In the genomic region with DNA sequence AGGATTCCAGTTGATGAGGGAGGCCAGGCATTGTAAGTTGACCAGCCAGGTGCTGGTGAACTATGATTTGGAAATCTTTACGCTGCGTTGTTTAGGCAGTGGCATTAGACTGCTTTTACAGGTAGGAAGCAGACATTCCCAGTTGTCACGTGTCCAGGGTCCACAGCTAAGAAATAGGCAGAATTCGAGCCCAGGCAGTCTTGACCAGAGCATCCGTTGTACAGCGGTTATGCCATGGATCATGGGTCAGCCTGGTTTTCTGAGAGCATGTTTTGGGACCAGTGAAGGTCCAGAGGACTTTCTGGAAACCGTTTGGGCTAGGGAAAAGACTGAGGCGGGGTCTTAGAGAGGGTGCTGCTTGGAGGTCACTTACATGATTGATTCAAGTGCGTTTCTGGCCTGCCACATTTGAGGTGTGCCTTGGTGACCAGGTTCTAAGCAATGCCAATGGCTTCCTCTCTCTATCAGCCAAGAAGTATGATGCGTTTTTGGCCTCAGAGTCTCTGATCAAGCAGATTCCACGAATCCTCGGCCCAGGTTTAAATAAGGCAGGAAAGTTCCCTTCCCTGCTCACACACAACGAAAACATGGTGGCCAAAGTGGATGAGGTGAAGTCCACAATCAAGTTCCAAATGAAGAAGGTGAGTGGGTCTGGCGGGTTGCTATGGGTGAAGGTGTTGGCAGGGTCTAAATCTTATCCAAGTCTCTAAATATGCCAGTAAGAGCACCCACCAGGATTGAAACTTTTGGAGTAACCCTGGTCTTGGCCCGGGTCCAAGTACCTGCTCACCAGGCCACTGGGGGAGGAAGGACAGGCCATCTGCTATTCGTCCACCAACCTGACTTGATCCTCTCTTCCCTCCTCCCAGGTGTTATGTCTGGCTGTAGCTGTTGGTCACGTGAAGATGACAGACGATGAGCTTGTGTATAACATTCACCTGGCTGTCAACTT, we compare ENCODE assay signal across 9 cellular contexts. TPM values are rescaled to one million over a fixed set of nuclear protein-coding genes. Genes with fewer than 3 reads are reported as not detected.
DNase-seq lines count a peak whose midpoint lies in the region; ATAC-seq and TF ChIP-seq lines count a peak whose summit lies in the region.
"Had no signal": no experiment of that assay in that cellular context is flagged by ENCODE, and none has a peak within 500 bp of the region (broad histone marks: within the 10 kb centered on the region; RNA-seq: fewer than 3 reads in every experiment).

No MANE protein-coding gene starts in this region.

- H3K9me3 Mint-ChIP-seq in activated T-helper 2 cell treated with anti-CD3 and anti-CD28 coated beads, Interferon-gamma antibody, Interleukin-2, Interleukin-4, amounts not matched to agents 10 μg/mL and 5 μg/mL and 100 μg/mL, durations not matched to agents 14 hours and 24 hours and 36 hours, result no peaks in the 10 kb centered on the region

- 44 to 47% methylated on average over 18 of the region's 18 CpGs for WGBS in testis, 2 donors

- no peak for TF ChIP-seq POLR2A in testis (IDR thresholded peaks at IDR 0.05)

- peaks cover 24% of the 10 kb centered on the region for H3K4me1 Mint-ChIP-seq in activated T-helper 2 cell treated with anti-CD3 and anti-CD28 coated beads, Interferon-gamma antibody, Interleukin-2, Interleukin-4, amounts not matched to agents 10 μg/mL and 5 μg/mL and 100 μg/mL, durations not matched to agents 14 hours and 24 hours and 36 hours (ENCODE audit: low read depth)

- intact Hi-C loops in activated T-helper 2 cell treated with anti-CD3 and anti-CD28 coated beads, Interferon-gamma antibody, Interleukin-2, Interleukin-4, amounts not matched to agents 10 μg/mL and 5 μg/mL and 100 μg/mL, durations not matched to agents 14 hours and 24 hours and 36 hours (cut with micrococcal nuclease), result no loop called here
- intact Hi-C loops in testis (cut with DNase I; ENCODE audit: low total_unique reads), result no loop called here

- no peaks in the 10 kb centered on the region for H3K27me3 ChIP-seq in AG04450 (ENCODE audit: control insufficient read depth, insufficient read depth, low read length)
- H3K27me3 ChIP-seq in iPS-20b (ENCODE audit: insufficient read depth, low read length), result peaks cover 9% of the 10 kb centered on the region; the same call in 1 of the 2 replicates
- H3K27me3 ChIP-seq in testis, result no peaks in the 10 kb centered on the region

- POLR2A ChIA-PET in AG04450 (lab: Yijun Ruan, JAX), result interaction anchor here (1.0 to 2.7 kb wide), 6 partner anchors 20 to 152 kb away, joined by 3 to 13 read pairs (median 6); a partner anchor contains a TSS

- H3K27me3 Mint-ChIP-seq in activated T-helper 2 cell treated with anti-CD3 and anti-CD28 coated beads, Interferon-gamma antibody, Interleukin-2, Interleukin-4, amounts not matched to agents 10 μg/mL and 5 μg/mL and 100 μg/mL, durations not matched to agents 14 hours and 24 hours and 36 hours (ENCODE audit: low read depth), result no peaks in the 10 kb centered on the region

- H3K27ac ChIP-seq in AG04450 (ENCODE audit: low read depth, low read length) (peak overlapping the region; percentile 40), iPS-20b (ENCODE audit: low read length) (no peak overlapping the region), testis (peak overlapping the region in 1 of 2 donors; percentile 84)

- CTCF ChIA-PET in AG04450 (lab: Charles Lee), result interaction anchor here (0.6 to 1.1 kb wide), 3 partner anchors 8 to 128 kb away, joined by 3 to 4 read pairs (median 3); no protein-coding TSS in a partner anchor

- H3K4me1 ChIP-seq in iPS-20b (ENCODE audit: insufficient read depth, low read length), result peaks cover 2% of the 10 kb centered on the region; the same call in 1 of the 2 replicates
- peaks cover 29% of the 10 kb centered on the region for H3K4me1 ChIP-seq in testis

- TF ChIP-seq CTCF in AG04450 (IDR thresholded peaks at IDR 0.05; ENCODE audit: low read depth, low read length) (no peak), HFF-Myc (IDR thresholded peaks at IDR 0.05; ENCODE audit: low read depth, low read length, missing control alignments) (no peak), testis (IDR thresholded peaks at IDR 0.05) (no peak)

- H3K9me3 ChIP-seq in AG04450 (ENCODE audit: control insufficient read depth, insufficient read depth, low read length), result no peaks in the 10 kb centered on the region; the same call in 1 of the 2 replicates
- H3K9me3 ChIP-seq in iPS-20b (ENCODE audit: insufficient read depth, low read depth, low read length), result no peaks in the 10 kb centered on the region
- no peaks in the 10 kb centered on the region for H3K9me3 ChIP-seq in testis

- H3K4me3 ChIP-seq in AG04450 (ENCODE audit: low read depth, low read length), result peak overlapping the region; percentile 93
- H3K4me3 ChIP-seq in HFF-Myc (replicated peaks; ENCODE audit: low read depth, low read length), result peak overlapping the region; percentile 90
- peak overlapping the region; percentile 90 for H3K4me3 ChIP-seq in iPS-20b (ENCODE audit: low read length)
- peak overlapping the region; percentile 73 to 87 for H3K4me3 ChIP-seq in testis

- peak overlapping the region; percentile 87 for H3K27ac Mint-ChIP-seq in activated T-helper 2 cell treated with anti-CD3 and anti-CD28 coated beads, Interferon-gamma antibody, Interleukin-2, Interleukin-4, amounts not matched to agents 10 μg/mL and 5 μg/mL and 100 μg/mL, durations not matched to agents 14 hours and 24 hours and 36 hours

- DNase-seq in AG04450 (ENCODE audit: low read depth, low spot score), result no peak
- no peak for DNase-seq in HFF-Myc (ENCODE audit: extremely low read depth, low read depth)
- DNase-seq in activated T-helper 2 cell treated with anti-CD3 and anti-CD28 coated beads, Interferon-gamma antibody, Interleukin-2, Interleukin-4, amounts not matched to agents 10 μg/mL and 5 μg/mL and 100 μg/mL, durations not matched to agents 14 hours and 24 hours and 36 hours (ENCODE audit: low spot score), result no peak
- DNase-seq in testis, result no peak
- no peak for DNase-seq in putamen (ENCODE audit: low spot score)

- peaks cover 74% of the 10 kb centered on the region for H3K36me3 Mint-ChIP-seq in activated T-helper 2 cell treated with anti-CD3 and anti-CD28 coated beads, Interferon-gamma antibody, Interleukin-2, Interleukin-4, amounts not matched to agents 10 μg/mL and 5 μg/mL and 100 μg/mL, durations not matched to agents 14 hours and 24 hours and 36 hours (ENCODE audit: low read depth)

- H3K36me3 ChIP-seq in iPS-20b (ENCODE audit: insufficient read depth, low read depth, low read length), result peaks cover 79% of the 10 kb centered on the region
- H3K36me3 ChIP-seq in testis (ENCODE audit: low read depth, missing control alignments), result no peaks in the 10 kb centered on the region

- peak overlapping the region; percentile 100 for H3K9ac ChIP-seq in iPS-20b (ENCODE audit: low read depth, low read length)

- ATAC-seq in GM19035 (IDR thresholded peaks at IDR 0.05; ENCODE audit: unreplicated experiment), result no peak
- ATAC-seq in GM21619 (IDR thresholded peaks at IDR 0.05; ENCODE audit: unreplicated experiment), result no peak

- H3K4me3 Mint-ChIP-seq in activated T-helper 2 cell treated with anti-CD3 and anti-CD28 coated beads, Interferon-gamma antibody, Interleukin-2, Interleukin-4, amounts not matched to agents 10 μg/mL and 5 μg/mL and 100 μg/mL, durations not matched to agents 14 hours and 24 hours and 36 hours (ENCODE audit: low read depth), result peak overlapping the region; percentile 91

RNA-seq across cellular contexts. Expression of a gene that starts 1.8 kb away (rescaled TPM):
- polyA plus RNA-seq in AG04450 (2011; rRNA removed) (2,636 and 2,921 TPM in 2 replicates), testis (ENCODE audit: insufficient read depth, low read depth, low replicate concordance) (768 TPM)
- polyA minus RNA-seq in AG04450 (2011; rRNA and poly(A)+ RNA removed), result 853 and 1,025 TPM in 2 replicates
- total RNA-seq in activated T-helper 2 cell treated with anti-CD3 and anti-CD28 coated beads, Interferon-gamma antibody, Interleukin-2, Interleukin-4, amounts not matched to agents 10 μg/mL and 5 μg/mL and 100 μg/mL, durations not matched to agents 14 hours and 24 hours and 36 hours, result 1,727 and 1,773 TPM in 2 replicates
- 100 to 1,000 TPM; 305 to 538 TPM for total RNA-seq in testis

RNA-seq across cellular contexts. Expression of a gene that starts 17.8 kb away (rescaled TPM):
- polyA plus RNA-seq in AG04450 (2011; rRNA removed) (7.0 and 7.1 TPM in 2 replicates), testis (ENCODE audit: insufficient read depth, low read depth, low replicate concordance) (18.0 TPM)
- 7.9 and 10.2 TPM in 2 replicates for polyA minus RNA-seq in AG04450 (2011; rRNA and poly(A)+ RNA removed)
- total RNA-seq in activated T-helper 2 cell treated with anti-CD3 and anti-CD28 coated beads, Interferon-gamma antibody, Interleukin-2, Interleukin-4, amounts not matched to agents 10 μg/mL and 5 μg/mL and 100 μg/mL, durations not matched to agents 14 hours and 24 hours and 36 hours, result 20.6 and 21.1 TPM in 2 replicates
- 10 to 100 TPM; 14.1 to 15.0 TPM for total RNA-seq in testis

RNA-seq across cellular contexts. Expression of a gene that starts 26.9 kb away (rescaled TPM):
- polyA plus RNA-seq in AG04450 (2011; rRNA removed) (16.6 and 22.8 TPM in 2 replicates), testis (ENCODE audit: insufficient read depth, low read depth, low replicate concordance) (16.2 TPM)
- 11.8 and 14.9 TPM in 2 replicates for polyA minus RNA-seq in AG04450 (2011; rRNA and poly(A)+ RNA removed)
- total RNA-seq in activated T-helper 2 cell treated with anti-CD3 and anti-CD28 coated beads, Interferon-gamma antibody, Interleukin-2, Interleukin-4, amounts not matched to agents 10 μg/mL and 5 μg/mL and 100 μg/mL, durations not matched to agents 14 hours and 24 hours and 36 hours, result 1.8 and 2.0 TPM in 2 replicates
- 10 to 100 TPM; 10.6 to 17.8 TPM for total RNA-seq in testis

RNA-seq across cellular contexts. Expression of a gene that starts 42.7 kb away (rescaled TPM):
- polyA plus RNA-seq in AG04450 (2011; rRNA removed), result not detected in 2 replicates
- not detected in 2 replicates for polyA minus RNA-seq in AG04450 (2011; rRNA and poly(A)+ RNA removed)
- not detected in 2 replicates for total RNA-seq in activated T-helper 2 cell treated with anti-CD3 and anti-CD28 coated beads, Interferon-gamma antibody, Interleukin-2, Interleukin-4, amounts not matched to agents 10 μg/mL and 5 μg/mL and 100 μg/mL, durations not matched to agents 14 hours and 24 hours and 36 hours
- 1 to 10 TPM in 1 of 2 donors, under 1 TPM in 1; 0.87 to 2.4 TPM for total RNA-seq in testis
- polyA plus RNA-seq in testis (ENCODE audit: insufficient read depth, low read depth, low replicate concordance), result 0.53 TPM
- total RNA-seq: lung microvascular endothelial cell had no signal
